Comparison of ENCODE assay signal across 27 cellular contexts in genomic region chr4:87260477-87260876, GRCh38.
"Had no signal": no experiment of that assay in that cellular context is flagged by ENCODE, and none has a peak within 500 bp of the region (broad histone marks: within the 10 kb centered on the region; RNA-seq: fewer than 3 reads in every experiment).

No MANE protein-coding gene starts in this region.

- DNase-seq: activated CD4-positive, alpha-beta T cell treated with anti-CD3 and anti-CD28 coated beads for 36 hours; activated CD4-positive, alpha-beta T cell treated with anti-CD3 and anti-CD28 coated beads, Interleukin-2, amount 10 ng/mL, durations not matched to agents 7 days and 5 days; activated CD4-positive, alpha-beta T cell treated with anti-CD3 and anti-CD28 coated beads, Interleukin-2, amount 50 U/mL, for 48 hours; activated CD8-positive, alpha-beta T cell treated with anti-CD3 and anti-CD28 coated beads, Interleukin-2, amount 10 ng/mL, durations not matched to agents 7 days and 5 days; activated gamma-delta T cell treated with Interleukin-2 at 50 U/mL for 16 hours; activated naive CD4-positive, alpha-beta T cell treated with anti-CD3 and anti-CD28 coated beads for 36 hours; activated T-cell treated with anti-CD3 and anti-CD28 coated beads, Interleukin-2, amount 50 U/mL, for 24 hours; adrenal gland; anterior cingulate cortex; colonic mucosa; MG63; NCI-H1048; NCI-H1105 treated with DMSO at 0.1 percent for 48 hours; NCI-H1436; NCI-H1694; NCI-H1930; NCI-H2081 treated with DMSO at 0.1 percent for 48 hours; NCI-H345; NCI-H524 treated with DMSO at 0.1 percent for 48 hours; Peyer's patch; SHP77; SJCRH30; T1000 had no signal

- H3K27ac ChIP-seq: adrenal gland, cardiac muscle cell, colonic mucosa, Peyer's patch, SJCRH30, SK-N-MC had no signal

- H3K4me3 ChIP-seq: adrenal gland, cardiac muscle cell, colonic mucosa, MG63, Peyer's patch, SJCRH30, SK-N-MC had no signal

- ATAC-seq: activated CD4-positive, alpha-beta T cell treated with anti-CD3 and anti-CD28 coated beads for 36 hours; activated CD4-positive, CD25-positive, alpha-beta regulatory T cell treated with anti-CD3 and anti-CD28 coated beads, Interleukin-2, amount 50 U/mL, for 24 hours; activated CD8-positive, alpha-beta T cell treated with anti-CD3 and anti-CD28 coated beads, Interleukin-2, amount 10 ng/mL, durations not matched to agents 7 days and 5 days; WTC11 had no signal

- H3K27me3 ChIP-seq: adrenal gland, cardiac muscle cell, colonic mucosa, MG63, Peyer's patch, SJCRH30 had no signal

- H3K36me3 ChIP-seq: adrenal gland, cardiac muscle cell, colonic mucosa, MG63, Peyer's patch, SJCRH30 had no signal

- H3K4me1 ChIP-seq: adrenal gland, colonic mucosa, Peyer's patch, SJCRH30 had no signal

- H3K9me3 ChIP-seq: adrenal gland, colonic mucosa, MG63, Peyer's patch, SJCRH30 had no signal
